19 cellular contexts compared by ENCODE assay signal in genomic region chr2:134470561-134471168, GRCh38.
"Had no signal": no experiment of that assay in that cellular context is flagged by ENCODE, and none has a peak within 500 bp of the region (broad histone marks: within the 10 kb centered on the region; RNA-seq: fewer than 3 reads in every experiment).

No MANE protein-coding gene starts in this region.

- DNase-seq: cortex of kidney; effector memory CD8-positive, alpha-beta T cell; erythroblast; esophagus squamous epithelium; foreskin melanocyte; glutamatergic neuron; heart right ventricle; hippocampal formation; immature natural killer cell; mucosa of descending colon; naive thymus-derived CD4-positive, alpha-beta T cell; right cardiac atrium; spleen; stimulated activated CD4-positive, alpha-beta T cell treated with anti-CD3 and anti-CD28 coated beads, Interleukin-4, amount 100 ng/mL, for 4 hours; stimulated activated naive CD8-positive, alpha-beta T cell treated with anti-CD3 and anti-CD28 coated beads, Interleukin-15, Interleukin-2, amounts not matched to agents 100 U/mL and 50 U/mL, for 24 hours; transverse colon; upper lobe of right lung; uterus had no signal

- ATAC-seq: effector memory CD8-positive, alpha-beta T cell; heart right ventricle; mucosa of descending colon; naive thymus-derived CD4-positive, alpha-beta T cell; right cardiac atrium; stimulated activated memory B cell treated with anti-CD40 and anti-IgM and Interleukin-4, amounts not matched to agents 10 μg/mL and 1 μg/mL and 100 μg/mL, for 72 hours; stimulated activated naive CD8-positive, alpha-beta T cell treated with anti-CD3 and anti-CD28 coated beads, Interleukin-15, Interleukin-2, amounts not matched to agents 100 U/mL and 50 U/mL, for 24 hours; upper lobe of right lung had no signal
